Comparison of ENCODE assay signal across 1 cellular context in genomic region chr20:24160563-24161355, GRCh38.
TF ChIP-seq lines count a peak whose summit lies in the region.

No MANE protein-coding gene starts in this region.

TF ChIP-seq in GM23338, 12 proteins besides CTCF, POLR2A, EP300 and RAD21 (continued from another document):
- TF ChIP-seq ETS1 (IDR thresholded peaks at IDR 0.05), result no peak
- TF ChIP-seq POLR2AphosphoS5 (IDR thresholded peaks at IDR 0.05; ENCODE audit: low read depth), result no peak
- TF ChIP-seq STAT1 (IDR thresholded peaks at IDR 0.05; ENCODE audit: unreplicated experiment), result no peak
- TF ChIP-seq EZH2 (IDR thresholded peaks at IDR 0.05; ENCODE audit: low read depth, unreplicated experiment), result no peak
- TF ChIP-seq ZNF331 (CRISPR knock-in tag; IDR thresholded peaks at IDR 0.05; ENCODE audit: low read depth), result no peak
- no peak for TF ChIP-seq ZNF462 (CRISPR knock-in tag; IDR thresholded peaks at IDR 0.05)
- no peak for TF ChIP-seq EZH2phosphoT487 (IDR thresholded peaks at IDR 0.05; ENCODE audit: unreplicated experiment)
- TF ChIP-seq CREB1 (CRISPR knock-in tag; IDR thresholded peaks at IDR 0.05; ENCODE audit: low read depth), result no peak
